Comparison of ENCODE assay signal across 22 cellular contexts in genomic region chrX:150966235-150966634, GRCh38.
"Had no signal": no experiment of that assay in that cellular context is flagged by ENCODE, and none has a peak within 500 bp of the region (broad histone marks: within the 10 kb centered on the region; RNA-seq: fewer than 3 reads in every experiment).

No MANE protein-coding gene starts in this region.

- H3K9me3 Mint-ChIP-seq: activated naive CD4-positive, alpha-beta T cell treated with anti-CD3 and anti-CD28 coated beads, Interleukin-2, amount 50 U/mL, for 24 hours; central memory CD8-positive, alpha-beta T cell; memory B cell had no signal

- H3K4me1 Mint-ChIP-seq: activated naive CD4-positive, alpha-beta T cell treated with anti-CD3 and anti-CD28 coated beads, Interleukin-2, amount 50 U/mL, for 24 hours; central memory CD8-positive, alpha-beta T cell; memory B cell; naive B cell had no signal

- H3K36me3 Mint-ChIP-seq: activated naive CD4-positive, alpha-beta T cell treated with anti-CD3 and anti-CD28 coated beads, Interleukin-2, amount 50 U/mL, for 24 hours; naive B cell had no signal

- DNase-seq: activated CD4-positive, alpha-beta T cell treated with anti-CD3 and anti-CD28 coated beads, Interleukin-2, amount 50 U/mL, for 1 hour; activated CD8-positive, alpha-beta memory T cell treated with anti-CD3 and anti-CD28 coated beads, Interleukin-2, amount 50 U/mL, for 4 hours; activated effector memory CD4-positive, alpha-beta T cell treated with anti-CD3 and anti-CD28 coated beads, Interleukin-2, amount 50 U/mL, for 16 hours; activated T-cell treated with anti-CD3 and anti-CD28 coated beads, Interleukin-2, amount 50 U/mL, for 48 hours; colonic mucosa; erythroblast; left ventricle myocardium superior; naive B cell; pancreas; stimulated activated CD4-positive, alpha-beta T cell treated with anti-CD3 and anti-CD28 coated beads, Interleukin-4, amount 100 ng/mL, for 1 hour; upper lobe of right lung had no signal

- H3K27me3 Mint-ChIP-seq: activated naive CD4-positive, alpha-beta T cell treated with anti-CD3 and anti-CD28 coated beads, Interleukin-2, amount 50 U/mL, for 24 hours had no signal

- FAIRE-seq: endometrium, frontal cortex, pancreas had no signal

- H3K9me3 ChIP-seq: ascending aorta, colonic mucosa, neutrophil, pancreas, thoracic aorta, upper lobe of right lung had no signal

- H3K4me3 Mint-ChIP-seq: activated naive CD4-positive, alpha-beta T cell treated with anti-CD3 and anti-CD28 coated beads, Interleukin-2, amount 50 U/mL, for 24 hours; central memory CD8-positive, alpha-beta T cell; memory B cell; naive B cell had no signal

- H3K27ac ChIP-seq: ascending aorta, colonic mucosa, neutrophil, pancreas, thoracic aorta, upper lobe of right lung had no signal

- H3K4me1 ChIP-seq: ascending aorta, colonic mucosa, pancreas, upper lobe of right lung had no signal

- H3K4me3 ChIP-seq: ascending aorta, colonic mucosa, pancreas, smooth muscle cell, thoracic aorta, upper lobe of right lung had no signal

- H3K27ac Mint-ChIP-seq: activated naive CD4-positive, alpha-beta T cell treated with anti-CD3 and anti-CD28 coated beads, Interleukin-2, amount 50 U/mL, for 24 hours; memory B cell had no signal

- H3K4me2 ChIP-seq: smooth muscle cell had no signal

- H3K36me3 ChIP-seq: ascending aorta, colonic mucosa, neutrophil, pancreas, thoracic aorta, upper lobe of right lung had no signal

- ATAC-seq: activated CD4-positive, CD25-positive, alpha-beta regulatory T cell treated with anti-CD3 and anti-CD28 coated beads, Interleukin-2, amount 50 U/mL, for 24 hours; left ventricle myocardium superior; sciatic nerve; upper lobe of right lung had no signal
